12 cellular contexts compared by ENCODE assay signal in the genomic region with DNA sequence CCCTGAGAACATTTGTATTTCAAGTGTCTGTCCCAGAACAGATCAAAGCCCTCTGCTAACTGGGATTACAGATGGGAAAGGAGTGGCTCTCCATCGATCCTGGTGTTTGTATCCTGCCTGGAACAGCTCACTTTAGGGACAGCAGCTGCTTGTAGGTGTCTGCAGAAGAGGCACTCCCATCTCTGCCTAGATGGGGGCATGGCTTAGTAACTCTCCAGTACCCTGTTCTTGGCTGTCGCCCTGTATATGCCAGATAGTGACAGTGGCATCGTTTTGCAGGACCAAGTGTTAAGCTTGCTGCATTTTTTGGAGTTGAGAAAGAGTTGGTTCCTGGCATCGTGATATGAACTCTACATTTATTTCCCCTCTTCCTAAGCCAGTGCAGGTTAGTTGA.
A peak's percentile ranks its signal among the peaks of the same experiment; 100 is the strongest.
DNase-seq lines count a peak whose midpoint lies in the region; ATAC-seq, FAIRE-seq and TF ChIP-seq lines count a peak whose summit lies in the region.
"Had no signal": no experiment of that assay in that cellular context is flagged by ENCODE, and none has a peak within 500 bp of the region (broad histone marks: within the 10 kb centered on the region; RNA-seq: fewer than 3 reads in every experiment).

No MANE protein-coding gene starts in this region.

- H3K79me2 ChIP-seq in HepG2 (ENCODE audit: insufficient read depth, low read length): no peaks in the 10 kb centered on the region

- no peak overlapping the region for H3K9ac ChIP-seq in HepG2 (ENCODE audit: insufficient read depth, low read depth, low read length)

- TF ChIP-seq POLR2A in HepG2 (IDR thresholded peaks at IDR 0.05; ENCODE audit: insufficient read depth in 1 of 2, low read depth in 2 of 2, low read length in 2 of 2) (no peak), right lobe of liver (IDR thresholded peaks at IDR 0.05) (no peak), prostate gland (IDR thresholded peaks at IDR 0.05) (no peak), vagina (IDR thresholded peaks at IDR 0.05) (no peak)

- in situ Hi-C loops in HepG2 (cut with HindIII; ENCODE audit: extremely low pct_ligation_motif_present, low pct_unique_long_range_greater_than_20kb): no loop called here

- H3K36me3 ChIP-seq in HepG2 (replicated peaks in 1 of 2; ENCODE audit: control insufficient read depth in 1 of 2, insufficient read depth in 2 of 2, low read length in 2 of 2) (no peaks in the 10 kb centered on the region), right lobe of liver (no peaks in the 10 kb centered on the region), prostate gland (no peaks in the 10 kb centered on the region), vagina (no peaks in the 10 kb centered on the region)

- H3K27ac ChIP-seq in HepG2 (ENCODE audit: extremely low read length, insufficient read depth, low read length) (no peak overlapping the region), right lobe of liver (peak overlapping the region in 1 of 3 donors; percentile 8), prostate gland (peak overlapping the region; percentile 37 to 53), vagina (peak overlapping the region; percentile 57)

- intact Hi-C loops in HepG2 (cut with micrococcal nuclease; ENCODE audit: unreplicated experiment): no loop called here
- intact Hi-C loops in right lobe of liver (cut with DNase I): no loop called here
- intact Hi-C loops in prostate gland (cut with DNase I): loop anchor here (2.0 to 5.0 kb wide), 3 partner anchors 132 to 188 kb away; no protein-coding TSS in a partner anchor
- intact Hi-C loops in vagina (cut with DNase I): loop anchor here (2.0 kb wide), 2 partner anchors 76 to 190 kb away; a partner anchor contains a TSS

- WGBS in HepG2 (ENCODE audit: low lambda C conversion rate): 19% methylated on average over 4 of the region's 4 CpGs
- WGBS in right lobe of liver (ENCODE audit: insufficient coverage, low coverage, low lambda C conversion rate, missing lambda C conversion rate): 70% methylated on average over 2 of the region's 4 CpGs
- WGBS in prostate gland: 19% methylated on average over 4 of the region's 4 CpGs

- H3K4me1 ChIP-seq in HepG2 (ENCODE audit: insufficient read depth, low read length): peaks cover 17% of the 10 kb centered on the region
- no peaks in the 10 kb centered on the region for H3K4me1 ChIP-seq in right lobe of liver
- H3K4me1 ChIP-seq in prostate gland (replicated peaks): peaks cover 18% of the 10 kb centered on the region
- peaks cover 67% of the 10 kb centered on the region for H3K4me1 ChIP-seq in vagina

- DNase-seq in HepG2 (ENCODE audit: low spot score) (no peak), right lobe of liver (no peak), fibroblast of villous mesenchyme (ENCODE audit: low read depth) (no peak), prostate gland (ENCODE audit: low spot score) (no peak), vagina (ENCODE audit: extremely low spot score in 2 of 2) (no peak), NCI-H82 treated with DMSO at 0.1 percent for 48 hours (lab: John Stamatoyannopoulos, UW; ENCODE audit: unreplicated experiment) (no peak), NCI-H2227 treated with DMSO at 0.1 percent for 48 hours (lab: John Stamatoyannopoulos, UW) (no peak)
- no peak for DNase-seq in activated T-cell treated with anti-CD3 and anti-CD28 coated beads, Interleukin-2, amount 50 U/mL, for 48 hours
- DNase-seq: activated CD4-positive, alpha-beta T cell treated with anti-CD3 and anti-CD28 coated beads for 4 hours; islet precursor cell; NCI-H226; PC-3 had no signal

- H3K4me2 ChIP-seq in HepG2 (ENCODE audit: low read depth, low read length): no peak overlapping the region

- no TSS peak for BruUV-seq in HepG2 (replicated peaks; lab: Mats Ljungman, UMichigan)

- FAIRE-seq in HepG2 (lab: Jason Lieb, UNC): no peak

- no peak overlapping the region for H2AFZ ChIP-seq in HepG2 (ENCODE audit: low read length)

- peaks cover 9 to 43% of the 10 kb centered on the region in 2 experiments; a peak in 4 of 5 replicates for H3K27me3 ChIP-seq in HepG2 (ENCODE audit: control insufficient read depth in 1 of 2, insufficient read depth in 2 of 2, low read length in 2 of 2)
- no peaks in the 10 kb centered on the region for H3K27me3 ChIP-seq in right lobe of liver
- H3K27me3 ChIP-seq in prostate gland (replicated peaks; ENCODE audit: insufficient read depth): no peaks in the 10 kb centered on the region
- no peaks in the 10 kb centered on the region for H3K27me3 ChIP-seq in vagina

- H4K20me1 ChIP-seq in HepG2 (ENCODE audit: insufficient read depth, low read length): no peaks in the 10 kb centered on the region

- no peaks in the 10 kb centered on the region for H3K9me3 ChIP-seq in HepG2 (ENCODE audit: low read length)
- H3K9me3 ChIP-seq in right lobe of liver: no peaks in the 10 kb centered on the region
- no peaks in the 10 kb centered on the region for H3K9me3 ChIP-seq in prostate gland
- H3K9me3 ChIP-seq in vagina: no peaks in the 10 kb centered on the region

- ATAC-seq in HepG2: peak; percentile 16; the same call in 1 of the 3 replicates
- no peak for ATAC-seq in right lobe of liver
- ATAC-seq: PC-3 had no signal

- POLR2A ChIA-PET in HepG2 (lab: Yijun Ruan, JAX): no interaction called here

- H3K4me3 ChIP-seq in HepG2 (replicated peaks in 1 of 3; ENCODE audit: insufficient read depth in 1 of 3, low read depth in 2 of 3, low read length in 3 of 3) (no peak overlapping the region), right lobe of liver (no peak overlapping the region), fibroblast of villous mesenchyme (ENCODE audit: low read depth, low read length) (peak overlapping the region; percentile 40), prostate gland (no peak overlapping the region), vagina (no peak overlapping the region)

- TF ChIP-seq EP300 in HepG2 (IDR thresholded peaks at IDR 0.05; ENCODE audit: low read depth in 2 of 2, low read length in 2 of 2) (no peak), HepG2 (CRISPR knock-in tag; IDR thresholded peaks at IDR 0.05; ENCODE audit: borderline replicate concordance) (no peak)

- TF ChIP-seq RAD21 in HepG2 (CRISPR knock-in tag; IDR thresholded peaks at IDR 0.05): no peak

- CTCF ChIA-PET in HepG2 (lab: Yijun Ruan, JAX; ENCODE audit: low intra/inter-chr PET ratio, low total read pairs): no interaction called here

- TF ChIP-seq CTCF in HepG2 (CRISPR knock-in tag; IDR thresholded peaks at IDR 0.05): no peak
- TF ChIP-seq CTCF in right lobe of liver (IDR thresholded peaks at IDR 0.05): no peak
- TF ChIP-seq CTCF in fibroblast of villous mesenchyme (IDR thresholded peaks at IDR 0.05; ENCODE audit: insufficient read depth, low read depth, low read length): no peak
- TF ChIP-seq CTCF in prostate gland (IDR thresholded peaks at IDR 0.05): no peak
- TF ChIP-seq CTCF in vagina (IDR thresholded peaks at IDR 0.05): no peak

TF ChIP-seq in HepG2, 621 proteins besides CTCF, POLR2A, EP300 and RAD21 (continues in another document):
- TF ChIP-seq ZEB1 (IDR thresholded peaks at IDR 0.05; ENCODE audit: insufficient replicate concordance, low read depth) (no peak), SRSF9 (IDR thresholded peaks at IDR 0.05; ENCODE audit: borderline replicate concordance, insufficient read depth, low read depth, low read length, poor library complexity, severe bottlenecking) (no peak), IKZF1 (IDR thresholded peaks at IDR 0.05) (no peak), ZNF143 (CRISPR knock-in tag; IDR thresholded peaks at IDR 0.05) (no peak), CEBPG (CRISPR knock-in tag; IDR thresholded peaks at IDR 0.05) (no peak), MEIS2 (CRISPR knock-in tag; IDR thresholded peaks at IDR 0.05) (no peak), ZNF780A (CRISPR knock-in tag; IDR thresholded peaks at IDR 0.05) (no peak), JARID2 (CRISPR knock-in tag; IDR thresholded peaks at IDR 0.05; ENCODE audit: insufficient replicate concordance) (no peak), GFI1 (CRISPR knock-in tag; IDR thresholded peaks at IDR 0.05; ENCODE audit: borderline replicate concordance) (no peak)
- TF ChIP-seq, protein P1, sequence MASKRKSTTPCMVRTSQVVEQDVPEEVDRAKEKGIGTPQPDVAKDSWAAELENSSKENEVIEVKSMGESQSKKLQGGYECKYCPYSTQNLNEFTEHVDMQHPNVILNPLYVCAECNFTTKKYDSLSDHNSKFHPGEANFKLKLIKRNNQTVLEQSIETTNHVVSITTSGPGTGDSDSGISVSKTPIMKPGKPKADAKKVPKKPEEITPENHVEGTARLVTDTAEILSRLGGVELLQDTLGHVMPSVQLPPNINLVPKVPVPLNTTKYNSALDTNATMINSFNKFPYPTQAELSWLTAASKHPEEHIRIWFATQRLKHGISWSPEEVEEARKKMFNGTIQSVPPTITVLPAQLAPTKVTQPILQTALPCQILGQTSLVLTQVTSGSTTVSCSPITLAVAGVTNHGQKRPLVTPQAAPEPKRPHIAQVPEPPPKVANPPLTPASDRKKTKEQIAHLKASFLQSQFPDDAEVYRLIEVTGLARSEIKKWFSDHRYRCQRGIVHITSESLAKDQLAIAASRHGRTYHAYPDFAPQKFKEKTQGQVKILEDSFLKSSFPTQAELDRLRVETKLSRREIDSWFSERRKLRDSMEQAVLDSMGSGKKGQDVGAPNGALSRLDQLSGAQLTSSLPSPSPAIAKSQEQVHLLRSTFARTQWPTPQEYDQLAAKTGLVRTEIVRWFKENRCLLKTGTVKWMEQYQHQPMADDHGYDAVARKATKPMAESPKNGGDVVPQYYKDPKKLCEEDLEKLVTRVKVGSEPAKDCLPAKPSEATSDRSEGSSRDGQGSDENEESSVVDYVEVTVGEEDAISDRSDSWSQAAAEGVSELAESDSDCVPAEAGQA (IDR thresholded peaks at IDR 0.05; ENCODE audit: low read depth): no peak
- TF ChIP-seq, protein P1 (CRISPR knock-in tag; IDR thresholded peaks at IDR 0.05; ENCODE audit: borderline replicate concordance): no peak

Comparison
In these comparisons a context has a peak if more than half of its experiments do, and no peak if none do; other contexts are left out.
1. intact Hi-C loops: an anchor here in prostate gland (2.0 to 5.0 kb wide) and vagina (2.0 kb wide); none called in HepG2 and right lobe of liver.